Comparison of ENCODE assay signal across 1 cellular context in genomic region chr2:197502685-197503084, GRCh38.
TF ChIP-seq lines count a peak whose summit lies in the region.

No MANE protein-coding gene starts in this region.

TF ChIP-seq in GM12878, 131 proteins besides CTCF, POLR2A, EP300 and RAD21:
- no peak for TF ChIP-seq RELB (IDR thresholded peaks at IDR 0.05; ENCODE audit: low read depth)
- TF ChIP-seq RCOR1 (conservative IDR thresholded peaks at IDR 0.05; ENCODE audit: low read depth, low read length) = no peak
- no peak for TF ChIP-seq SMAD1 (IDR thresholded peaks at IDR 0.05; ENCODE audit: low read depth, partially characterized antibody)
- no peak for TF ChIP-seq ZBTB4 (CRISPR knock-in tag; IDR thresholded peaks at IDR 0.05)
- TF ChIP-seq ASH2L (IDR thresholded peaks at IDR 0.05; ENCODE audit: borderline replicate concordance, low read depth) = no peak
- no peak for TF ChIP-seq CHD4 (IDR thresholded peaks at IDR 0.05)
- TF ChIP-seq CBX5 (IDR thresholded peaks at IDR 0.05; ENCODE audit: low read depth) = no peak
- TF ChIP-seq SKIL (IDR thresholded peaks at IDR 0.05; ENCODE audit: low read depth, poor library complexity, severe bottlenecking) = no peak
- no peak for TF ChIP-seq ZBED1 (IDR thresholded peaks at IDR 0.05; ENCODE audit: borderline replicate concordance)
- no peak for TF ChIP-seq PBX3 (IDR thresholded peaks at IDR 0.05; ENCODE audit: insufficient replicate concordance, low read depth, low read length)
- no peak for TF ChIP-seq TBL1XR1 (IDR thresholded peaks at IDR 0.05; ENCODE audit: low read depth, low read length)
- no peak for TF ChIP-seq FOS (IDR thresholded peaks at IDR 0.05; ENCODE audit: borderline replicate concordance, extremely low read depth, insufficient read length)
- TF ChIP-seq JUNB (IDR thresholded peaks at IDR 0.05) = no peak
- no peak for TF ChIP-seq MYC (IDR thresholded peaks at IDR 0.05; ENCODE audit: insufficient read depth, insufficient read length, insufficient replicate concordance, low read length, severe bottlenecking)
- TF ChIP-seq FOXK2 (IDR thresholded peaks at IDR 0.05) = no peak
- no peak for TF ChIP-seq REST (IDR thresholded peaks at IDR 0.05; ENCODE audit: low read depth, low read length)
TF ChIP-seq in GM12878: peak in this region for 0.
